ENCODE assay signal across 22 cellular contexts in the genomic region with DNA sequence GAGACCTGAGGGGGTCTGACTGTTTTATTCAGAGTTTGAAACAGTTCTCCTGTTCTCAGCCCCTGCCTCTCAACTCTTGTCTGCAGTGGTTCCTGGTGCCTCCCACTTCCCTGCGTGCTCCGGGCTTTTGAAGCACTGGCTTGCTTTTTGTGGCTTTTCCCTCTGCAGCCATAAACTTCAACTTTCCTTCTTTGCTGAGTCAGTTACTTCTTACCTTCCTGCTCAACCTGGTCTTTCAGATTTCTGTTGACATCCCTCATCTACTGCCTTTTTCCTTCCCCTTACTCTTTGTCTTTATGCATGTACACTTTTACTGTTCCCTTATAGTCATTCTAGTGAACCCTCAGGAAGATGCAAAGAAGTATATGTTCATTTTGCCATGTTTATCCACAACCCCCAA. TPM values are rescaled to one million over a fixed set of nuclear protein-coding genes. Genes with fewer than 3 reads are reported as not detected.
DNase-seq lines count a peak whose midpoint lies in the region; ATAC-seq and TF ChIP-seq lines count a peak whose summit lies in the region.
"Had no signal": no experiment of that assay in that cellular context is flagged by ENCODE, and none has a peak within 500 bp of the region (broad histone marks: within the 10 kb centered on the region; RNA-seq: fewer than 3 reads in every experiment).

No MANE protein-coding gene starts in this region.

- H3K27me3 Mint-ChIP-seq in activated CD4-positive, alpha-beta T cell treated with anti-CD3 and anti-CD28 coated beads, Interleukin-2, amount 10 ng/mL, durations not matched to agents 24 days and 14 days: no peaks in the 10 kb centered on the region
- H3K27me3 Mint-ChIP-seq in central memory CD8-positive, alpha-beta T cell: no peaks in the 10 kb centered on the region

- no peak overlapping the region for H2AFZ ChIP-seq in smooth muscle cell (ENCODE audit: low read depth)

- peak overlapping the region; percentile 6 for H3K4me2 ChIP-seq in smooth muscle cell

- no peak for TF ChIP-seq CTCF in Panc1 (IDR thresholded peaks at IDR 0.05)
- no peak for TF ChIP-seq CTCF in smooth muscle cell (IDR thresholded peaks at IDR 0.05; ENCODE audit: borderline replicate concordance, insufficient read depth, poor library complexity, severe bottlenecking)

- peak overlapping the region; percentile 3 for H3K27ac Mint-ChIP-seq in activated CD4-positive, alpha-beta T cell treated with anti-CD3 and anti-CD28 coated beads, Interleukin-2, amount 10 ng/mL, durations not matched to agents 24 days and 14 days
- H3K27ac Mint-ChIP-seq in central memory CD8-positive, alpha-beta T cell (ENCODE audit: low read depth): peak overlapping the region; percentile 4
- H3K27ac Mint-ChIP-seq in activated naive CD4-positive, alpha-beta T cell treated with anti-CD3 and anti-CD28 coated beads, Interleukin-2, amount 50 U/mL, for 72 hours: peak overlapping the region in 1 of 2 donors; percentile 2
- H3K27ac Mint-ChIP-seq: natural killer cell had no signal

- DNase-seq in activated CD4-positive, alpha-beta T cell treated with anti-CD3 and anti-CD28 coated beads, Interleukin-2, amount 10 ng/mL, durations not matched to agents 24 days and 14 days: no peak
- no peak for DNase-seq in activated CD4-positive, alpha-beta T cell treated with anti-CD3 and anti-CD28 coated beads for 48 hours
- DNase-seq in Panc1 (ENCODE audit: low read depth, low spot score): no peak
- no peak for DNase-seq in central memory CD8-positive, alpha-beta T cell (ENCODE audit: low spot score in 2 of 2)
- DNase-seq in smooth muscle cell (lab: John Stamatoyannopoulos, UW; ENCODE audit: unreplicated experiment): no peak
- DNase-seq in T-helper 9 cell: no peak
- DNase-seq in activated naive CD4-positive, alpha-beta T cell treated with anti-CD3 and anti-CD28 coated beads, Interleukin-2, amount 50 U/mL, for 72 hours (ENCODE audit: low spot score in 2 of 2): no peak
- DNase-seq in activated naive CD4-positive, alpha-beta T cell treated with anti-CD3 and anti-CD28 coated beads, Interleukin-2, amount 50 U/mL, for 16 hours: no peak
- DNase-seq: activated effector memory CD4-positive, alpha-beta T cell treated with Interleukin-2 at 50 U/mL for 16 hours; amygdala; DMS53; KG1; kidney glomerular epithelial cell; mammary epithelial cell; natural killer cell; NCI-H2081 treated with DMSO at 0.1 percent for 48 hours; NCI-H510A; psoas muscle; stimulated activated CD4-positive, alpha-beta T cell treated with anti-CD3 and anti-CD28 coated beads, Interleukin-2, amount 100 ng/mL, for 48 hours had no signal

- H3K79me2 ChIP-seq in smooth muscle cell (ENCODE audit: low read depth): peaks cover 88% of the 10 kb centered on the region

- intact Hi-C loops in activated CD4-positive, alpha-beta T cell treated with anti-CD3 and anti-CD28 coated beads, Interleukin-2, amount 10 ng/mL, durations not matched to agents 24 days and 14 days (cut with micrococcal nuclease): no loop called here
- intact Hi-C loops in Panc1 (cut with micrococcal nuclease; ENCODE audit: unreplicated experiment): no loop called here

- POLR2A ChIA-PET in Panc1 (lab: Charles Lee): no interaction called here

- BruUV-seq in Panc1 (replicated peaks; lab: Mats Ljungman, UMichigan): no TSS peak

- H3K36me3 ChIP-seq in Panc1 (ENCODE audit: control insufficient read depth, insufficient read depth, low read length) (no peaks in the 10 kb centered on the region), smooth muscle cell (ENCODE audit: low read depth) (no peaks in the 10 kb centered on the region)
- H3K36me3 ChIP-seq: esophagus muscularis mucosa had no signal

- H4K20me1 ChIP-seq in smooth muscle cell (ENCODE audit: low read depth): peaks cover 95% of the 10 kb centered on the region

- H3K4me3 Mint-ChIP-seq in activated CD4-positive, alpha-beta T cell treated with anti-CD3 and anti-CD28 coated beads, Interleukin-2, amount 10 ng/mL, durations not matched to agents 24 days and 14 days: no peak overlapping the region
- H3K4me3 Mint-ChIP-seq in central memory CD8-positive, alpha-beta T cell: no peak overlapping the region
- H3K4me3 Mint-ChIP-seq: natural killer cell had no signal

- peaks cover 34% of the 10 kb centered on the region for H3K4me1 Mint-ChIP-seq in activated CD4-positive, alpha-beta T cell treated with anti-CD3 and anti-CD28 coated beads, Interleukin-2, amount 10 ng/mL, durations not matched to agents 24 days and 14 days
- peaks cover 34% of the 10 kb centered on the region for H3K4me1 Mint-ChIP-seq in central memory CD8-positive, alpha-beta T cell

- peaks cover 4% of the 10 kb centered on the region for H3F3A ChIP-seq in smooth muscle cell (ENCODE audit: low read depth)

- H3K4me1 ChIP-seq in Panc1 (ENCODE audit: control insufficient read depth, insufficient read depth, low read length) (0 out of 2 replicates have a peak, but pooled peaks cover 7% of the 10 kb centered on the region), smooth muscle cell (ENCODE audit: low read depth) (no peaks in the 10 kb centered on the region)

- no peaks in the 10 kb centered on the region for H3K27me3 ChIP-seq in Panc1 (ENCODE audit: control insufficient read depth, insufficient read depth, low read length)
- no peaks in the 10 kb centered on the region for H3K27me3 ChIP-seq in smooth muscle cell (ENCODE audit: low read depth)
- H3K27me3 ChIP-seq: esophagus muscularis mucosa had no signal

- H3K9me3 Mint-ChIP-seq in activated CD4-positive, alpha-beta T cell treated with anti-CD3 and anti-CD28 coated beads, Interleukin-2, amount 10 ng/mL, durations not matched to agents 24 days and 14 days: no peaks in the 10 kb centered on the region
- no peaks in the 10 kb centered on the region for H3K9me3 Mint-ChIP-seq in central memory CD8-positive, alpha-beta T cell
- H3K9me3 Mint-ChIP-seq in activated naive CD4-positive, alpha-beta T cell treated with anti-CD3 and anti-CD28 coated beads, Interleukin-2, amount 50 U/mL, for 72 hours: no peaks in the 10 kb centered on the region
- H3K9me3 Mint-ChIP-seq: natural killer cell had no signal

- peak; percentile 8; the same call in 1 of the 2 replicates for ATAC-seq in Panc1
- no peak for ATAC-seq in central memory CD8-positive, alpha-beta T cell (replicated peaks; ENCODE audit: extremely low read depth, poor library complexity, severe bottlenecking)
- ATAC-seq in activated naive CD4-positive, alpha-beta T cell treated with anti-CD3 and anti-CD28 coated beads, Interleukin-2, amount 50 U/mL, for 72 hours: no peak
- ATAC-seq: natural killer cell, psoas muscle had no signal

- H3K9me3 ChIP-seq in Panc1 (ENCODE audit: control insufficient read depth, insufficient read depth, low read depth, low read length): no peaks in the 10 kb centered on the region
- H3K9me3 ChIP-seq in smooth muscle cell (replicated peaks; ENCODE audit: low read depth): no peaks in the 10 kb centered on the region
- H3K9me3 ChIP-seq: esophagus muscularis mucosa, psoas muscle had no signal

- in situ Hi-C loops in Panc1 (cut with HindIII; ENCODE audit: low pct_unique_long_range_greater_than_20kb, low sequenced_read_pairs): no loop called here

- WGBS in smooth muscle cell (ENCODE audit: low lambda C conversion rate): 49% methylated on average over 2 of the region's 2 CpGs

- H3K36me3 Mint-ChIP-seq in activated CD4-positive, alpha-beta T cell treated with anti-CD3 and anti-CD28 coated beads, Interleukin-2, amount 10 ng/mL, durations not matched to agents 24 days and 14 days (ENCODE audit: low read depth): peaks cover 24% of the 10 kb centered on the region
- peaks cover 14% of the 10 kb centered on the region for H3K36me3 Mint-ChIP-seq in central memory CD8-positive, alpha-beta T cell (ENCODE audit: insufficient read depth)
- peaks cover 0 to 23% of the 10 kb centered on the region in 2 donors for H3K36me3 Mint-ChIP-seq in activated naive CD4-positive, alpha-beta T cell treated with anti-CD3 and anti-CD28 coated beads, Interleukin-2, amount 50 U/mL, for 72 hours
- H3K36me3 Mint-ChIP-seq: natural killer cell had no signal

- CTCF ChIA-PET in Panc1 (lab: Charles Lee): no interaction called here

- H3K4me3 ChIP-seq in Panc1 (ENCODE audit: low read depth in 2 of 2, low read length in 2 of 2): no peak overlapping the region
- H3K4me3 ChIP-seq in smooth muscle cell: no peak overlapping the region
- H3K4me3 ChIP-seq: esophagus muscularis mucosa, psoas muscle, skin epidermis had no signal

- H3K27ac ChIP-seq in Panc1 (ENCODE audit: low read length) (no peak overlapping the region), smooth muscle cell (ENCODE audit: low read depth) (no peak overlapping the region)
- H3K27ac ChIP-seq: C4-2B, esophagus muscularis mucosa, psoas muscle, skin epidermis had no signal

- no peak overlapping the region for H3K9ac ChIP-seq in smooth muscle cell (ENCODE audit: low read depth)

RNA-seq across cellular contexts. Expression of a gene that starts 57.4 kb away (rescaled TPM):
- total RNA-seq in activated CD4-positive, alpha-beta T cell treated with anti-CD3 and anti-CD28 coated beads, Interleukin-2, amount 10 ng/mL, durations not matched to agents 24 days and 14 days: 126 and 142 TPM in 2 replicates
- total RNA-seq in Panc1 (2021; ENCODE audit: unreplicated experiment) (205 TPM), smooth muscle cell (59.3 and 62.1 TPM in 2 replicates)
- 79.0 TPM for polyA plus RNA-seq in Panc1 (2012; ENCODE audit: insufficient read length)
- 46.5 and 76.4 TPM in 2 replicates for polyA plus RNA-seq in smooth muscle cell
- total RNA-seq in activated naive CD4-positive, alpha-beta T cell treated with anti-CD3 and anti-CD28 coated beads, Interleukin-2, amount 50 U/mL, for 72 hours: 100 to 1,000 TPM; 153 to 195 TPM
